ENCODE assay signal across 30 cellular contexts in the genomic region with DNA sequence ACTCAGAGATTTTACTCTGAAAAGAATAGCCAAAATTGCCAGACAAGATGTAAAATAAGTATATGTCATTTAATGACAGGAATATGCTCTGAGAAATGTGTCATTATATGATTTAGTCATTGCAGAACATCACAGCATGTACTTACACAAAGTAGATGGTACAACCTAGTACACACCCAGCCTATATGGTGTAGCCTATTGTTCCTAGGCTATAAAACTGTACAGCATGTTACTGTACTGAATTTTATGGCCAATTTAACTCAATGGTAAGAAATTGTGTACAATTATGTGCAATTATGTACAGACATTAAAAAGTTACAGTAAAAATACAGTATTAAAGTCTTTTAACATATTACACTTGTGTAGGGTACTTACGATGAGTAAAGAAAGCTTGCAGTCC.
"Had no signal": no experiment of that assay in that cellular context is flagged by ENCODE, and none has a peak within 500 bp of the region (broad histone marks: within the 10 kb centered on the region; RNA-seq: fewer than 3 reads in every experiment).

No MANE protein-coding gene starts in this region.

- H3K9ac ChIP-seq: parathyroid adenoma had no signal

- H2AFZ ChIP-seq: hepatocyte, parathyroid adenoma had no signal

- H3K27me3 ChIP-seq: esophagus muscularis mucosa, foreskin keratinocyte, gastroesophageal sphincter, heart left ventricle, hepatocyte, neutrophil, right atrium auricular region, thyroid gland, vagina had no signal

- DNase-seq: effector CD8-positive, alpha-beta T cell; endodermal cell; foreskin keratinocyte; heart left ventricle; kidney; left ventricle myocardium inferior; naive B cell; stimulated activated CD4-positive, alpha-beta T cell treated with anti-CD3 and anti-CD28 coated beads, Interleukin-12 subunit alpha, Interleukin-12 subunit beta, amount 100 ng/mL, for 4 hours; stimulated activated CD4-positive, alpha-beta T cell treated with anti-CD3 and anti-CD28 coated beads, Interleukin-1b, Interleukin-23, amount 100 ng/mL, for 48 hours; stimulated activated CD4-positive, alpha-beta T cell treated with anti-CD3 and anti-CD28 coated beads, Interleukin-4, amount 100 ng/mL, for 1 hour; stimulated activated CD8-positive, alpha-beta memory T cell treated with anti-CD3 and anti-CD28 coated beads, Interleukin-4, amount 100 ng/mL, for 48 hours; stimulated activated naive CD4-positive, alpha-beta T cell; stimulated activated naive CD8-positive, alpha-beta T cell treated with anti-CD3 and anti-CD28 coated beads, Interleukin-15, amount 100 ng/mL, for 72 hours; thyroid gland; trophoblast cell had no signal

- H3K79me2 ChIP-seq: hepatocyte, parathyroid adenoma had no signal

- H3K9me3 Mint-ChIP-seq: dendritic cell treated with granulocyte-macrophage colony-stimulating factor and Interleukin-4, amounts not matched to agents 40 ng/mL and 50 ng/mL, for 4 days; endodermal cell had no signal

- H3K36me3 ChIP-seq: esophagus muscularis mucosa, gastroesophageal sphincter, heart left ventricle, left ventricle myocardium inferior, neutrophil, right atrium auricular region, thyroid gland, vagina had no signal

- H3K4me3 ChIP-seq: esophagus muscularis mucosa, gastroesophageal sphincter, heart left ventricle, hepatocyte, left ventricle myocardium inferior, lung, right atrium auricular region, smooth muscle cell, thyroid gland, vagina had no signal

- H3K4me1 Mint-ChIP-seq: memory B cell; naive B cell; stimulated activated naive CD8-positive, alpha-beta T cell treated with anti-CD3 and anti-CD28 coated beads, Interleukin-15, amount 100 ng/mL, for 72 hours had no signal

- H3K4me1 ChIP-seq: esophagus muscularis mucosa, foreskin keratinocyte, gastroesophageal sphincter, heart left ventricle, left ventricle myocardium inferior, parathyroid adenoma, right atrium auricular region, thyroid gland, vagina had no signal

- H3K27me3 Mint-ChIP-seq: dendritic cell treated with granulocyte-macrophage colony-stimulating factor and Interleukin-4, amounts not matched to agents 40 ng/mL and 50 ng/mL, for 4 days; memory B cell; naive B cell; natural killer cell treated with Interleukin-12 subunit alpha and Interleukin-12 subunit beta and Interleukin-15 and Interleukin-18, amount 100 ng/mL, for 72 hours; progenitor cell of endocrine pancreas; stimulated activated naive CD8-positive, alpha-beta T cell treated with anti-CD3 and anti-CD28 coated beads, Interleukin-15, amount 100 ng/mL, for 72 hours had no signal

- H3K27ac Mint-ChIP-seq: dendritic cell treated with granulocyte-macrophage colony-stimulating factor and Interleukin-4, amounts not matched to agents 40 ng/mL and 50 ng/mL, for 4 days; endodermal cell; memory B cell; naive B cell; natural killer cell treated with Interleukin-12 subunit alpha and Interleukin-12 subunit beta and Interleukin-15 and Interleukin-18, amount 100 ng/mL, for 72 hours; progenitor cell of endocrine pancreas; stimulated activated naive CD8-positive, alpha-beta T cell treated with anti-CD3 and anti-CD28 coated beads, Interleukin-15, amount 100 ng/mL, for 72 hours had no signal

- H3K27ac ChIP-seq: esophagus muscularis mucosa, foreskin keratinocyte, gastroesophageal sphincter, heart left ventricle, hepatocyte, left ventricle myocardium inferior, neutrophil, parathyroid adenoma, right atrium auricular region, thyroid gland, vagina had no signal

- H3K36me3 Mint-ChIP-seq: memory B cell; naive B cell; natural killer cell treated with Interleukin-12 subunit alpha and Interleukin-12 subunit beta and Interleukin-15 and Interleukin-18, amount 100 ng/mL, for 72 hours had no signal

- H3K9me3 ChIP-seq: esophagus muscularis mucosa, gastroesophageal sphincter, heart left ventricle, left ventricle myocardium inferior, neutrophil, right atrium auricular region, thyroid gland, vagina had no signal

- ATAC-seq: foreskin keratinocyte; gastroesophageal sphincter; heart left ventricle; natural killer cell treated with Interleukin-12 subunit alpha and Interleukin-12 subunit beta and Interleukin-15 and Interleukin-18, amount 100 ng/mL, for 72 hours; sciatic nerve; stimulated activated naive CD8-positive, alpha-beta T cell treated with anti-CD3 and anti-CD28 coated beads, Interleukin-15, amount 100 ng/mL, for 72 hours had no signal

- H3K4me2 ChIP-seq: hepatocyte, smooth muscle cell had no signal

- H3K4me3 Mint-ChIP-seq: dendritic cell treated with granulocyte-macrophage colony-stimulating factor and Interleukin-4, amounts not matched to agents 40 ng/mL and 50 ng/mL, for 4 days; endodermal cell; memory B cell; naive B cell; natural killer cell treated with Interleukin-12 subunit alpha and Interleukin-12 subunit beta and Interleukin-15 and Interleukin-18, amount 100 ng/mL, for 72 hours; neural crest cell; stimulated activated naive CD8-positive, alpha-beta T cell treated with anti-CD3 and anti-CD28 coated beads, Interleukin-15, amount 100 ng/mL, for 72 hours had no signal
